In genomic region chr7:47371733-47372368, GRCh38 we compare ENCODE assay signal across 8 cellular contexts.
DNase-seq lines count a peak whose midpoint lies in the region; ATAC-seq lines count a peak whose summit lies in the region.

No MANE protein-coding gene starts in this region.

- DNase-seq in DMS53 treated with DMSO at 0.1 percent for 48 hours (lab: John Stamatoyannopoulos, UW; ENCODE audit: unreplicated experiment) (peak; percentile 64), NCI-H345 (lab: John Stamatoyannopoulos, UW) (peak; percentile 94), dermis microvascular lymphatic vessel endothelial cell (ENCODE audit: low read depth in 2 of 2) (peak; percentile 63 to 84), mucosa of gallbladder (ENCODE audit: low spot score) (peak; percentile 88), NCI-H82 treated with DMSO at 0.1 percent for 48 hours (lab: John Stamatoyannopoulos, UW; ENCODE audit: unreplicated experiment) (no peak), OCI-M2 (lab: John Stamatoyannopoulos, UW; ENCODE audit: unreplicated experiment) (no peak)
- DNase-seq in activated CD4-positive, alpha-beta T cell treated with anti-CD3 and anti-CD28 coated beads for 1 hour, result no peak

- ATAC-seq in GM21529 (IDR thresholded peaks at IDR 0.05; ENCODE audit: unreplicated experiment), result no peak

Comparison
In these comparisons a context has a peak if more than half of its experiments do, and no peak if none do; other contexts are left out.
1. DNase-seq: peak in DMS53 treated with DMSO at 0.1 percent for 48 hours (single experiment), NCI-H345 (single experiment), dermis microvascular lymphatic vessel endothelial cell (2 of 2) and mucosa of gallbladder (single experiment); none in NCI-H82 treated with DMSO at 0.1 percent for 48 hours (single experiment), OCI-M2 (single experiment) and activated CD4-positive, alpha-beta T cell treated with anti-CD3 and anti-CD28 coated beads for 1 hour (single experiment).